8 cellular contexts compared by ENCODE assay signal in genomic region chr17:81034168-81034777, GRCh38. TPM values are rescaled to one million over a fixed set of nuclear protein-coding genes. Genes with fewer than 3 reads are reported as not detected.
DNase-seq lines count a peak whose midpoint lies in the region; ATAC-seq and TF ChIP-seq lines count a peak whose summit lies in the region.

No MANE protein-coding gene starts in this region.

- WGBS in SK-N-SH (ENCODE audit: low lambda C conversion rate), result 5% methylated on average over 11 of the region's 49 CpGs
- WGBS in prostate gland, result under 1% methylated on average over 46 of the region's 49 CpGs

- intact Hi-C loops in prostate gland (cut with DNase I), result loop anchor here (2.0 kb wide), 1 partner anchor 63 kb away; no protein-coding TSS in a partner anchor

- H3K4me2 ChIP-seq in SK-N-SH, result peak overlapping the region; percentile 83

- peaks cover 25% of the 10 kb centered on the region for H3K79me2 ChIP-seq in SK-N-SH (ENCODE audit: insufficient read depth)

- ATAC-seq in activated T-cell treated with anti-CD3 and anti-CD28 coated beads, Interleukin-2, amount 50 U/mL, for 72 hours (replicated peaks in 1 of 2), result peak in 1 of 2 donors; percentile 41
- peak; percentile 2 for ATAC-seq in foreskin keratinocyte

- H3K4me1 ChIP-seq in SK-N-SH (ENCODE audit: control insufficient read depth in 1 of 2, insufficient read depth in 2 of 2, low read depth in 1 of 2, low read length in 1 of 2) (peaks cover 0 to 45% of the 10 kb centered on the region in 2 experiments; a peak in 2 of 4 replicates), foreskin keratinocyte (peaks cover 8% of the 10 kb centered on the region), prostate gland (replicated peaks) (peaks cover 28% of the 10 kb centered on the region)

- peak overlapping the region; percentile 51 for H3K27ac Mint-ChIP-seq in activated T-cell treated with anti-CD3 and anti-CD28 coated beads, Interleukin-2, amount 50 U/mL, for 72 hours

- H4K20me1 ChIP-seq in SK-N-SH (ENCODE audit: insufficient read depth), result peaks cover 29% of the 10 kb centered on the region

- TF ChIP-seq RAD21 in SK-N-SH (IDR thresholded peaks at IDR 0.05; ENCODE audit: low read length), result no peak

- peak overlapping the region in 1 of 2 experiments; percentile 41; a peak in 1 of 4 replicates for H3K27ac ChIP-seq in SK-N-SH (ENCODE audit: low read depth in 2 of 2, low read length in 1 of 2)
- H3K27ac ChIP-seq in foreskin keratinocyte, result no peak overlapping the region
- peak overlapping the region; percentile 76 to 95 for H3K27ac ChIP-seq in prostate gland

- peak overlapping the region; percentile 73 to 82 for H3K4me3 Mint-ChIP-seq in activated T-cell treated with anti-CD3 and anti-CD28 coated beads, Interleukin-2, amount 50 U/mL, for 72 hours

- H3K9me3 Mint-ChIP-seq in activated T-cell treated with anti-CD3 and anti-CD28 coated beads, Interleukin-2, amount 50 U/mL, for 72 hours, result no peaks in the 10 kb centered on the region

- CTCF ChIA-PET in SK-N-SH (lab: Yijun Ruan, JAX), result interaction anchor here (1.2 to 19.0 kb wide), 5 partner anchors 9 to 81 kb away, joined by 3 to 668 read pairs (median 5); no protein-coding TSS in a partner anchor

- peaks cover 9% of the 10 kb centered on the region for H3F3A ChIP-seq in SK-N-SH (replicated peaks; ENCODE audit: insufficient read depth)

- TF ChIP-seq CTCF in SK-N-SH (IDR thresholded peaks at IDR 0.05) (no peak), foreskin keratinocyte (conservative IDR thresholded peaks at IDR 0.05) (no peak), prostate gland (IDR thresholded peaks at IDR 0.05) (no peak)

- TF ChIP-seq POLR2A in prostate gland (IDR thresholded peaks at IDR 0.05), result no peak

- no peaks in the 10 kb centered on the region for H3K9me3 ChIP-seq in SK-N-SH
- no peaks in the 10 kb centered on the region for H3K9me3 ChIP-seq in prostate gland

- TF ChIP-seq EP300 in SK-N-SH (IDR thresholded peaks at IDR 0.05; ENCODE audit: borderline replicate concordance in 1 of 2, low read depth in 1 of 2, low read length in 1 of 2), result no peak

- DNase-seq in activated T-cell treated with anti-CD3 and anti-CD28 coated beads, Interleukin-2, amount 50 U/mL, for 72 hours, result peak in 1 of 2 donors; percentile 25
- DNase-seq in activated T-cell treated with anti-CD3 and anti-CD28 coated beads for 4 hours (no peak), SK-N-SH (no peak), foreskin keratinocyte (no peak), prostate gland (ENCODE audit: low spot score) (no peak), foreskin melanocyte (no peak), NCI-H2029 (lab: John Stamatoyannopoulos, UW) (no peak)
- no peak for DNase-seq in stimulated activated CD4-positive, alpha-beta T cell treated with anti-CD3 and anti-CD28 coated beads, Interleukin-12 subunit alpha, Interleukin-12 subunit beta, amount 100 ng/mL, for 4 hours

- peaks cover 18% of the 10 kb centered on the region for H3K4me1 Mint-ChIP-seq in activated T-cell treated with anti-CD3 and anti-CD28 coated beads, Interleukin-2, amount 50 U/mL, for 72 hours (ENCODE audit: low read depth)

- POLR2A ChIA-PET in SK-N-SH (lab: Yijun Ruan, JAX), result no interaction called here

- peaks cover 32% of the 10 kb centered on the region for H3K27me3 Mint-ChIP-seq in activated T-cell treated with anti-CD3 and anti-CD28 coated beads, Interleukin-2, amount 50 U/mL, for 72 hours (ENCODE audit: low read depth)

- H2AFZ ChIP-seq in SK-N-SH (ENCODE audit: low read depth), result peak overlapping the region; percentile 66; the same call in 1 of the 2 replicates

- H3K9me2 ChIP-seq in SK-N-SH, result no peaks in the 10 kb centered on the region

- H3K27me3 ChIP-seq in SK-N-SH (ENCODE audit: insufficient read depth) (no peaks in the 10 kb centered on the region), foreskin keratinocyte (peaks cover under 1% of the 10 kb centered on the region), prostate gland (replicated peaks; ENCODE audit: insufficient read depth) (no peaks in the 10 kb centered on the region)

- H3K9ac ChIP-seq in SK-N-SH, result peak overlapping the region; percentile 68

- peak overlapping the region; percentile 83 to 94 for H3K4me3 ChIP-seq in SK-N-SH (ENCODE audit: low read depth in 2 of 2, low read length in 1 of 2)
- peak overlapping the region; percentile 65 to 75 for H3K4me3 ChIP-seq in prostate gland

- H3K36me3 Mint-ChIP-seq in activated T-cell treated with anti-CD3 and anti-CD28 coated beads, Interleukin-2, amount 50 U/mL, for 72 hours (ENCODE audit: insufficient read depth in 2 of 2), result peaks cover 0 to 1% of the 10 kb centered on the region in 2 donors

- H3K36me3 ChIP-seq in SK-N-SH (replicated peaks in 1 of 2; ENCODE audit: control insufficient read depth in 1 of 2, insufficient read depth in 2 of 2, low read length in 1 of 2) (peaks cover 0 to 10% of the 10 kb centered on the region in 2 experiments), prostate gland (no peaks in the 10 kb centered on the region)

TF ChIP-seq in SK-N-SH, 30 proteins besides CTCF, POLR2A, EP300 and RAD21:
- no peak for TF ChIP-seq MXI1 (IDR thresholded peaks at IDR 0.05; ENCODE audit: low read depth, low read length)
- TF ChIP-seq TEAD4 (IDR thresholded peaks at IDR 0.05; ENCODE audit: borderline replicate concordance, insufficient read depth), result no peak
- TF ChIP-seq ZBTB33 (IDR thresholded peaks at IDR 0.05; ENCODE audit: borderline replicate concordance, low read depth), result no peak
- TF ChIP-seq RFX5 (IDR thresholded peaks at IDR 0.05; ENCODE audit: low read length), result no peak
- no peak for TF ChIP-seq POLR2AphosphoS5 (IDR thresholded peaks at IDR 0.05; ENCODE audit: low read depth, low read length)
TF ChIP-seq in SK-N-SH: peak in this region for 0.

RNA-seq across cellular contexts. Expression of gene BAIAP2, which starts 0.7 kb away (rescaled TPM):
- 1 to 10 TPM; 8.7 TPM for total RNA-seq in activated T-cell treated with anti-CD3 and anti-CD28 coated beads, Interleukin-2, amount 50 U/mL, for 72 hours
- polyA plus RNA-seq in SK-N-SH (2012; rRNA removed), result 15.5 and 19.8 TPM in 2 replicates
- 10.3 and 14.6 TPM in 2 replicates for polyA plus RNA-seq in SK-N-SH (2012; cell fraction: cytosol; rRNA removed)
- polyA plus RNA-seq in SK-N-SH (2012; cell fraction: nucleus; rRNA removed), result 39.2 and 39.3 TPM in 2 replicates
- total RNA-seq in foreskin keratinocyte, result 104 and 106 TPM in 2 replicates
- 117 and 118 TPM in 2 replicates for polyA plus RNA-seq in foreskin keratinocyte
- total RNA-seq in prostate gland, result 100 to 1,000 TPM; 125 to 148 TPM

RNA-seq across cellular contexts. Expression of gene CHMP6, which starts 42.6 kb away (rescaled TPM):
- total RNA-seq in activated T-cell treated with anti-CD3 and anti-CD28 coated beads, Interleukin-2, amount 50 U/mL, for 72 hours, result 10 to 100 TPM; 11.2 to 12.2 TPM
- polyA plus RNA-seq in SK-N-SH (2012; rRNA removed) (44.1 and 44.3 TPM in 2 replicates), foreskin keratinocyte (41.1 and 43.9 TPM in 2 replicates)
- polyA plus RNA-seq in SK-N-SH (2012; cell fraction: cytosol; rRNA removed), result 39.4 and 46.0 TPM in 2 replicates
- 24.7 and 32.2 TPM in 2 replicates for polyA plus RNA-seq in SK-N-SH (2012; cell fraction: nucleus; rRNA removed)
- total RNA-seq in foreskin keratinocyte (26.1 and 27.1 TPM in 2 replicates), prostate gland (10 to 100 TPM; 30.6 to 35.3 TPM)

Comparison
In these comparisons a context has a peak if more than half of its experiments do, and no peak if none do; other contexts are left out.
1. RNA of gene BAIAP2, which starts 0.7 kb away (total RNA-seq): 125 to 148 TPM in prostate gland and 104 to 106 TPM in foreskin keratinocyte; 8.7 TPM in activated T-cell treated with anti-CD3 and anti-CD28 coated beads, Interleukin-2, amount 50 U/mL, for 72 hours; every median in the first group is over 10 times any median in the second.